9 cellular contexts compared by ENCODE assay signal in the genomic region with DNA sequence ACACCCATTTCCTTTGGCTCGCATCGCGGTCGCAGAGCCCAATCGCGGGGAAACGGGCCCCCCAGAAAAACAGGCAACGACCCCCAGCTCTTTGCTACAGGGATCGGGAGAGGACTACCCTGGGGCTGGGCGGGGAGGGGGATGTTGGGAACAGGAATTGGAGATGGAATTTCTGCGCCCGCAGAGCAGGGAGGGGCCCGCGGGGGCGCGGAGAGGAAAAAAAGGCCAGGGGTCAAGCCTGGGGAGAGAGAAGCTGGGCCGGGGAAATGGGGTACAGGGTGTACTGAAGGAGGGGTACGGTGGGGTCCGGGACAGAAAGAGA. TPM values are rescaled to one million over a fixed set of nuclear protein-coding genes. Genes with fewer than 3 reads are reported as not detected.
DNase-seq lines count a peak whose midpoint lies in the region; FAIRE-seq and TF ChIP-seq lines count a peak whose summit lies in the region.
"Had no signal": no experiment of that assay in that cellular context is flagged by ENCODE, and none has a peak within 500 bp of the region (broad histone marks: within the 10 kb centered on the region; RNA-seq: fewer than 3 reads in every experiment).

No MANE protein-coding gene starts in this region.

- H3K9me3 Mint-ChIP-seq in T-helper 2 cell treated with Interferon-gamma antibody and Interleukin-4, amounts not matched to agents 5 μg/mL and 100 μg/mL, for 36 hours: no peaks in the 10 kb centered on the region
- H3K9me3 Mint-ChIP-seq in astrocyte (ENCODE audit: unreplicated experiment): peaks cover 2% of the 10 kb centered on the region

- no peak for TF ChIP-seq CTCF in astrocyte (IDR thresholded peaks at IDR 0.05; ENCODE audit: insufficient read depth, low read depth, low read length)
- TF ChIP-seq CTCF in kidney (IDR thresholded peaks at IDR 0.05; ENCODE audit: borderline replicate concordance, extremely low read depth, insufficient read depth): no peak

- DNase-seq in T-helper 2 cell treated with Interferon-gamma antibody and Interleukin-4, amounts not matched to agents 5 μg/mL and 100 μg/mL, for 36 hours (ENCODE audit: low spot score): no peak
- DNase-seq in T-helper 2 cell (no peak), astrocyte (ENCODE audit: low read depth) (peak; percentile 16), kidney (peak; percentile 76), NCI-H2081 treated with DMSO at 0.1 percent for 48 hours (lab: John Stamatoyannopoulos, UW) (no peak), epidermal melanocyte (ENCODE audit: insufficient read length, low spot score) (no peak)
- DNase-seq in activated naive CD4-positive, alpha-beta T cell treated with Interleukin-2 at 50 U/mL for 16 hours: no peak

- 1% methylated on average over 19 of the region's 19 CpGs for WGBS in thymus

- H3K79me2 ChIP-seq in astrocyte (ENCODE audit: insufficient read depth, low read length): peaks cover 42% of the 10 kb centered on the region

- H3K27ac ChIP-seq in astrocyte (ENCODE audit: low read depth, low read length) (peak overlapping the region; percentile 87), kidney (ENCODE audit: low read depth in 2 of 2, low read length in 2 of 2) (peak overlapping the region in 1 of 2 donors; percentile 24), thymus (ENCODE audit: low read depth) (no peak overlapping the region)

- no peaks in the 10 kb centered on the region for H3K4me1 ChIP-seq in astrocyte (ENCODE audit: insufficient read depth, low read length)
- H3K4me1 ChIP-seq in kidney (ENCODE audit: control insufficient read depth in 1 of 2, insufficient read depth in 1 of 2, low read depth in 1 of 2, low read length in 2 of 2): peaks cover 4 to 7% of the 10 kb centered on the region in 2 donors
- H3K4me1 ChIP-seq in thymus (ENCODE audit: control insufficient read depth, insufficient read depth, low read length): no peaks in the 10 kb centered on the region

- intact Hi-C loops in kidney (cut with DNase I): no loop called here

- H3K27ac Mint-ChIP-seq in T-helper 2 cell treated with Interferon-gamma antibody and Interleukin-4, amounts not matched to agents 5 μg/mL and 100 μg/mL, for 36 hours: no peak overlapping the region
- H3K27ac Mint-ChIP-seq in astrocyte (ENCODE audit: unreplicated experiment): peak overlapping the region; percentile 87

- peak overlapping the region; percentile 81 for H3K4me3 Mint-ChIP-seq in T-helper 2 cell treated with Interferon-gamma antibody and Interleukin-4, amounts not matched to agents 5 μg/mL and 100 μg/mL, for 36 hours
- H3K4me3 Mint-ChIP-seq in astrocyte (ENCODE audit: unreplicated experiment): peak overlapping the region; percentile 89

- H2AFZ ChIP-seq in astrocyte (ENCODE audit: low read depth, low read length): peak overlapping the region; percentile 97

- peaks cover 39% of the 10 kb centered on the region for H3K27me3 Mint-ChIP-seq in T-helper 2 cell treated with Interferon-gamma antibody and Interleukin-4, amounts not matched to agents 5 μg/mL and 100 μg/mL, for 36 hours (ENCODE audit: low read depth)
- H3K27me3 Mint-ChIP-seq in astrocyte (ENCODE audit: low read depth, unreplicated experiment): no peaks in the 10 kb centered on the region

- peak overlapping the region; percentile 95 for H3K4me2 ChIP-seq in astrocyte (ENCODE audit: low read length)

- H4K20me1 ChIP-seq in astrocyte (ENCODE audit: insufficient read depth, low read length): no peaks in the 10 kb centered on the region

- FAIRE-seq in astrocyte (lab: Jason Lieb, UNC) (no peak), kidney (lab: Jason Lieb, UNC) (no peak)
- FAIRE-seq: G401.6 had no signal

- H3K9ac ChIP-seq in astrocyte (ENCODE audit: low read length): peak overlapping the region; percentile 96
- H3K9ac ChIP-seq in kidney (ENCODE audit: low read length in 2 of 2): peak overlapping the region; percentile 55 to 77

- no peaks in the 10 kb centered on the region for H3K36me3 Mint-ChIP-seq in T-helper 2 cell treated with Interferon-gamma antibody and Interleukin-4, amounts not matched to agents 5 μg/mL and 100 μg/mL, for 36 hours (ENCODE audit: low read depth)
- no peaks in the 10 kb centered on the region for H3K36me3 Mint-ChIP-seq in astrocyte (ENCODE audit: low read depth, unreplicated experiment)

- H3K9me3 ChIP-seq in astrocyte (ENCODE audit: insufficient read depth, low read depth, low read length): no peaks in the 10 kb centered on the region
- no peaks in the 10 kb centered on the region for H3K9me3 ChIP-seq in kidney (ENCODE audit: control insufficient read depth in 1 of 2, low read length in 2 of 2)
- no peaks in the 10 kb centered on the region for H3K9me3 ChIP-seq in thymus (ENCODE audit: control insufficient read depth)

- peak overlapping the region; percentile 91 for H3K4me3 ChIP-seq in astrocyte (ENCODE audit: insufficient read depth, low read depth, low read length)
- peak overlapping the region; percentile 72 to 89 for H3K4me3 ChIP-seq in kidney (ENCODE audit: low read length in 2 of 2)
- H3K4me3 ChIP-seq in thymus (ENCODE audit: low read length): peak overlapping the region; percentile 43

- H3K36me3 ChIP-seq in astrocyte (ENCODE audit: insufficient read depth, low read length) (no peaks in the 10 kb centered on the region), kidney (ENCODE audit: control insufficient read depth in 1 of 2, insufficient read depth in 2 of 2, low read length in 2 of 2) (no peaks in the 10 kb centered on the region), thymus (ENCODE audit: control insufficient read depth, insufficient read depth) (no peaks in the 10 kb centered on the region)

- H3K4me1 Mint-ChIP-seq in T-helper 2 cell treated with Interferon-gamma antibody and Interleukin-4, amounts not matched to agents 5 μg/mL and 100 μg/mL, for 36 hours (ENCODE audit: low read depth): peaks cover 15% of the 10 kb centered on the region
- H3K4me1 Mint-ChIP-seq in astrocyte (ENCODE audit: low read depth, unreplicated experiment): no peaks in the 10 kb centered on the region

- H3K27me3 ChIP-seq in astrocyte (ENCODE audit: insufficient read depth, low read length) (no peaks in the 10 kb centered on the region), thymus (ENCODE audit: control insufficient read depth, insufficient read depth) (peaks cover 17% of the 10 kb centered on the region)

RNA-seq across cellular contexts. Expression of a gene that starts 0.4 kb away (rescaled TPM):
- total RNA-seq in astrocyte (33.4 and 38.3 TPM in 2 replicates), kidney (59.6 TPM)
- polyA plus RNA-seq in kidney (ENCODE audit: insufficient read depth, low read depth, low replicate concordance) (56.5 TPM), thymus (23.7 TPM)

Comparison
In these comparisons a context has a peak if more than half of its experiments do, and no peak if none do; other contexts are left out.
1. DNase-seq: peak in astrocyte (single experiment) and kidney (single experiment); none in T-helper 2 cell treated with Interferon-gamma antibody and Interleukin-4, amounts not matched to agents 5 μg/mL and 100 μg/mL, for 36 hours (single experiment), T-helper 2 cell (0 of 5), NCI-H2081 treated with DMSO at 0.1 percent for 48 hours (single experiment), epidermal melanocyte (single experiment) and activated naive CD4-positive, alpha-beta T cell treated with Interleukin-2 at 50 U/mL for 16 hours (single experiment).
2. Peak in every context shown above with its lines, with median percentiles within 50 percentile points of each other: H3K4me3 ChIP-seq.